In genomic region chr4:72568959-72569718, GRCh38 we compare ENCODE assay signal across 8 cellular contexts. TPM values are rescaled to one million over a fixed set of nuclear protein-coding genes. Genes with fewer than 3 reads are reported as not detected.
DNase-seq lines count a peak whose midpoint lies in the region; ATAC-seq, FAIRE-seq and TF ChIP-seq lines count a peak whose summit lies in the region.

Gene ADAMTS3 (minus strand): TSS chr4:72569221. CDS start chr4:72568762, 459 bp downstream.

- no peaks in the 10 kb centered on the region for H4K20me1 ChIP-seq in DND-41 (ENCODE audit: insufficient read depth, low read length)

- H3K4me1 ChIP-seq in DND-41 (ENCODE audit: insufficient read depth, low read length) (no peaks in the 10 kb centered on the region; the same call in 1 of the 2 replicates), RWPE2 (ENCODE audit: insufficient read depth, poor library complexity, severe bottlenecking) (peaks cover 3% of the 10 kb centered on the region)

- peak within 1 kb of the TSS; percentile 67 to 89 for H3K4me3 Mint-ChIP-seq in stimulated activated naive CD8-positive, alpha-beta T cell treated with anti-CD3 and anti-CD28 coated beads, Interleukin-15, amount 100 ng/mL, for 72 hours

- TF ChIP-seq CTCF in DND-41 (IDR thresholded peaks at IDR 0.05; ENCODE audit: borderline replicate concordance, extremely low read depth, low read length, poor library complexity, severe bottlenecking) (no peak), RWPE2 (IDR thresholded peaks at IDR 0.05; ENCODE audit: poor library complexity, severe bottlenecking) (no peak), dorsolateral prefrontal cortex (IDR thresholded peaks at IDR 0.05 in 54 of 56, conservative IDR thresholded peaks at IDR 0.05 in 2 of 56; ENCODE audit: low read depth in 1 of 56, partially characterized antibody in 56 of 56) (no peak)

- no peak within 1 kb of the TSS for H3K27ac Mint-ChIP-seq in stimulated activated naive CD8-positive, alpha-beta T cell treated with anti-CD3 and anti-CD28 coated beads, Interleukin-15, amount 100 ng/mL, for 72 hours

- H3K27me3 Mint-ChIP-seq in stimulated activated naive CD8-positive, alpha-beta T cell treated with anti-CD3 and anti-CD28 coated beads, Interleukin-15, amount 100 ng/mL, for 72 hours = peaks cover 50% of the 10 kb centered on the region

- H3K4me3 ChIP-seq in DND-41 (ENCODE audit: low read depth in 1 of 2, low read length in 2 of 2) (no peak within 1 kb of the TSS), RWPE2 (ENCODE audit: severe bottlenecking) (peak within 1 kb of the TSS; percentile 26), dorsolateral prefrontal cortex (peak within 1 kb of the TSS; percentile 45 to 78 (median 65))

- H3K9me3 Mint-ChIP-seq in stimulated activated naive CD8-positive, alpha-beta T cell treated with anti-CD3 and anti-CD28 coated beads, Interleukin-15, amount 100 ng/mL, for 72 hours = no peaks in the 10 kb centered on the region

- no peak for TF ChIP-seq POLR2A in H54 (IDR thresholded peaks at IDR 0.05; ENCODE audit: low read depth, low read length)

- peak; percentile 84 for ATAC-seq in DND-41 (ENCODE audit: insufficient read depth, low read depth)
- ATAC-seq in RWPE2 (ENCODE audit: low read depth) = peak; percentile 57
- peak; percentile 69 for ATAC-seq in left lobe of liver
- peak; percentile 58 for ATAC-seq in stimulated activated naive CD8-positive, alpha-beta T cell treated with anti-CD3 and anti-CD28 coated beads, Interleukin-15, amount 100 ng/mL, for 72 hours

- H3K4me2 ChIP-seq in DND-41 (ENCODE audit: insufficient read depth, low read length) = no peak within 1 kb of the TSS

- peaks cover 22% of the 10 kb centered on the region for H3K27me3 ChIP-seq in DND-41 (ENCODE audit: insufficient read depth, low read length, poor library complexity)
- no peaks in the 10 kb centered on the region for H3K27me3 ChIP-seq in RWPE2 (ENCODE audit: insufficient read depth, poor library complexity, severe bottlenecking)
- peaks cover 0 to 6% (median 0%) of the 10 kb centered on the region in 45 donors for H3K27me3 ChIP-seq in dorsolateral prefrontal cortex

- no peak within 1 kb of the TSS for H3K9ac ChIP-seq in DND-41 (ENCODE audit: low read depth, low read length)

- intact Hi-C loops in dorsolateral prefrontal cortex (cut with DNase I) = no loop called here

- no peaks in the 10 kb centered on the region for H3K9me3 ChIP-seq in DND-41 (ENCODE audit: insufficient read depth, low read length, severe bottlenecking)
- no peaks in the 10 kb centered on the region for H3K9me3 ChIP-seq in RWPE2 (ENCODE audit: severe bottlenecking)

- peak; percentile 12 for DNase-seq in DND-41
- peak; percentile 84 for DNase-seq in HK-2 (ENCODE audit: unreplicated experiment)
- DNase-seq in RWPE2 (ENCODE audit: low spot score) = peak; percentile 48
- peak in 6 of 10 donors; percentile 9 to 61 (median 46) for DNase-seq in dorsolateral prefrontal cortex
- no peak for DNase-seq in left lobe of liver (ENCODE audit: low spot score)
- peak in 1 of 2 donors; percentile 12 for DNase-seq in stimulated activated naive CD8-positive, alpha-beta T cell treated with anti-CD3 and anti-CD28 coated beads, Interleukin-15, amount 100 ng/mL, for 72 hours
- DNase-seq in NK-92 treated with Interleukin-12 subunit alpha and Interleukin-12 subunit beta, amount 100 ng/mL, for 24 hours (lab: John Stamatoyannopoulos, UW) = no peak
- DNase-seq in H54 (ENCODE audit: insufficient read length, low spot score) = no peak

- no peak for FAIRE-seq in H54 (lab: Jason Lieb, UNC)

- H3K4me1 Mint-ChIP-seq in stimulated activated naive CD8-positive, alpha-beta T cell treated with anti-CD3 and anti-CD28 coated beads, Interleukin-15, amount 100 ng/mL, for 72 hours = peaks cover 27% of the 10 kb centered on the region

- H3K79me2 ChIP-seq in DND-41 (ENCODE audit: insufficient read depth, low read length) = no peaks in the 10 kb centered on the region

- H3K27ac ChIP-seq in DND-41 (ENCODE audit: low read length) (no peak within 1 kb of the TSS), RWPE2 (ENCODE audit: poor library complexity, severe bottlenecking) (no peak within 1 kb of the TSS), dorsolateral prefrontal cortex (peak within 1 kb of the TSS in 34 of 59 donors; percentile 8 to 72 (median 42))

- no peaks in the 10 kb centered on the region for H3K36me3 ChIP-seq in DND-41 (ENCODE audit: insufficient read depth, low read length)
- H3K36me3 ChIP-seq in RWPE2 (ENCODE audit: low read depth) = no peaks in the 10 kb centered on the region

- H2AFZ ChIP-seq in DND-41 (ENCODE audit: low read depth, low read length) = peak within 1 kb of the TSS; percentile 50; the same call in 1 of the 2 replicates

RNA-seq across cellular contexts. Expression of gene ADAMTS3, which starts in this region (rescaled TPM):
- total RNA-seq in dorsolateral prefrontal cortex = 10 to 100 TPM in 3 of 120 experiments, 1 to 10 TPM in 117; 1.4 to 11.5 (median 5.0) TPM
- total RNA-seq in left lobe of liver = 0.35 TPM

Comparison
In these comparisons a context has a peak if more than half of its experiments do, and no peak if none do; other contexts are left out.
1. Peak in ATAC-seq in left lobe of liver; RNA of the gene not detected or under 1 TPM.
2. DNase-seq: peak in DND-41 (single experiment), HK-2 (single experiment), RWPE2 (single experiment) and dorsolateral prefrontal cortex (6 of 10); none in left lobe of liver (single experiment), NK-92 treated with Interleukin-12 subunit alpha and Interleukin-12 subunit beta, amount 100 ng/mL, for 24 hours (single experiment) and H54 (single experiment).
3. H3K27ac ChIP-seq: peak in dorsolateral prefrontal cortex (34 of 59); none in DND-41 (single experiment) and RWPE2 (single experiment).
4. H3K4me3 ChIP-seq: peak in RWPE2 (single experiment) and dorsolateral prefrontal cortex (59 of 59); none in DND-41 (0 of 2).
5. Peak in every context shown above with its lines, with median percentiles within 50 percentile points of each other: ATAC-seq.